ENCODE assay signal across 15 cellular contexts in the genomic region with DNA sequence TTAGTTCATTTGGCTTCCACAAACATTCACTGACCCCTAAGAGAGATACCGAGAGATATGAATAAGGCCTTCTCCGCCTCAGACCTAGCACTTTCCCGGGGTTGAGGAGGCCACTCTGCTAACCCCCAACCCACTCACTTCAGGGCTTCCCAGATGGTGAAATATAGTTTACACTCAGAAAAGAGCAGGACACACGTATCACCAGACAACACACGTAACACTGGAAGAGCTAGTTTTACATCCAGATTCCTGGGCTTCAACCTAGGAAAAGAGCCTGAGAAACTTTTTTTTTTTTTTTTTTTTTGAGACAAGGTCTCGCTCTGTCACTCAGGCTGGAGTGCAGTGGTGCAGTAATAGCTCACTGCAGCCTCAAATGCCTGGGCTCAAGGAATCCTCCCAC. TPM values are rescaled to one million over a fixed set of nuclear protein-coding genes. Genes with fewer than 3 reads are reported as not detected.
DNase-seq lines count a peak whose midpoint lies in the region; ATAC-seq and TF ChIP-seq lines count a peak whose summit lies in the region.
"Had no signal": no experiment of that assay in that cellular context is flagged by ENCODE, and none has a peak within 500 bp of the region (broad histone marks: within the 10 kb centered on the region; RNA-seq: fewer than 3 reads in every experiment).

No MANE protein-coding gene starts in this region.

- H3K4me3 Mint-ChIP-seq in WTC11 (no peak overlapping the region), endothelial cell (ENCODE audit: unreplicated experiment) (no peak overlapping the region), nephron progenitor cell (no peak overlapping the region)
- H3K4me3 Mint-ChIP-seq: CD8-positive, alpha-beta memory T cell had no signal

- no peaks in the 10 kb centered on the region for H3K36me3 Mint-ChIP-seq in WTC11
- H3K36me3 Mint-ChIP-seq in endothelial cell (ENCODE audit: low read depth, unreplicated experiment): no peaks in the 10 kb centered on the region
- no peaks in the 10 kb centered on the region for H3K36me3 Mint-ChIP-seq in nephron progenitor cell (ENCODE audit: low read depth)

- H3K27ac Mint-ChIP-seq in WTC11 (peak overlapping the region; percentile 87; the same call in 1 of the 2 replicates), endothelial cell (ENCODE audit: unreplicated experiment) (peak overlapping the region; percentile 43), nephron progenitor cell (peak overlapping the region; percentile 85)
- H3K27ac Mint-ChIP-seq: CD8-positive, alpha-beta memory T cell had no signal

- POLR2A ChIA-PET in HEK293 (lab: Yijun Ruan, JAX): interaction anchor here (0.7 to 0.9 kb wide), 2 partner anchors 9 to 16 kb away, joined by 3 to 5 read pairs; a partner anchor contains a TSS
- POLR2A ChIA-PET in WTC11 (lab: Charles Lee): no interaction called here

- TF ChIP-seq CTCF in HEK293 (tag by site-specific recombination; IDR thresholded peaks at IDR 0.05): no peak
- TF ChIP-seq CTCF in WTC11 (IDR thresholded peaks at IDR 0.05): no peak
- TF ChIP-seq CTCF in endothelial cell (IDR thresholded peaks at IDR 0.05; ENCODE audit: unreplicated experiment): no peak
- no peak for TF ChIP-seq CTCF in nephron progenitor cell (IDR thresholded peaks at IDR 0.05)

- H3K9me3 ChIP-seq in HEK293 (ENCODE audit: control insufficient read depth, insufficient read depth, low read depth, low read length): no peaks in the 10 kb centered on the region
- H3K9me3 ChIP-seq: BLaER1, Caco-2 had no signal

- H3K4me3 ChIP-seq in HEK293 (ENCODE audit: low read depth, low read length): no peak overlapping the region
- H3K4me3 ChIP-seq: BLaER1 had no signal

- H3K36me3 ChIP-seq in HEK293 (ENCODE audit: control insufficient read depth in 2 of 2, insufficient read depth in 1 of 2, low read length in 2 of 2): no peaks in the 10 kb centered on the region
- H3K36me3 ChIP-seq: BLaER1 had no signal

- CTCF ChIA-PET in HEK293 (lab: Yijun Ruan, JAX): interaction anchor here (1.0 to 1.6 kb wide), 2 partner anchors 9 to 33 kb away, joined by 3 to 4 read pairs; no protein-coding TSS in a partner anchor
- CTCF ChIA-PET in WTC11 (lab: Charles Lee): interaction anchor here (0.6 kb wide), 1 partner anchor 1719 kb away, joined by 3 read pairs; no protein-coding TSS in a partner anchor

- H3K27ac ChIP-seq in HEK293 (ENCODE audit: extremely low read depth, low read depth, low read length): no peak overlapping the region
- H3K27ac ChIP-seq: BLaER1 had no signal

- no peak for ATAC-seq in WTC11
- no peak for ATAC-seq in HG03432 (IDR thresholded peaks at IDR 0.05; ENCODE audit: unreplicated experiment)

- H3K4me1 Mint-ChIP-seq in WTC11 (peaks cover 38% of the 10 kb centered on the region), endothelial cell (ENCODE audit: unreplicated experiment) (peaks cover 37% of the 10 kb centered on the region), nephron progenitor cell (peaks cover 48% of the 10 kb centered on the region)
- H3K4me1 Mint-ChIP-seq: CD8-positive, alpha-beta memory T cell had no signal

- no peaks in the 10 kb centered on the region for H3K4me1 ChIP-seq in HEK293 (ENCODE audit: control insufficient read depth, insufficient read depth, low read length)
- H3K4me1 ChIP-seq: BLaER1 had no signal

- H3K9me3 Mint-ChIP-seq in WTC11 (no peaks in the 10 kb centered on the region), endothelial cell (ENCODE audit: unreplicated experiment) (no peaks in the 10 kb centered on the region), nephron progenitor cell (no peaks in the 10 kb centered on the region)

- H3K27me3 Mint-ChIP-seq in WTC11 (ENCODE audit: low read depth): peaks cover 3% of the 10 kb centered on the region
- H3K27me3 Mint-ChIP-seq in endothelial cell (ENCODE audit: unreplicated experiment): peaks cover 8% of the 10 kb centered on the region
- peaks cover 2% of the 10 kb centered on the region for H3K27me3 Mint-ChIP-seq in nephron progenitor cell (ENCODE audit: low read depth, poor library complexity)

- no peak for DNase-seq in WTC11 (ENCODE audit: low spot score)
- no peak for DNase-seq in endothelial cell (ENCODE audit: low spot score)
- no peak for DNase-seq in nephron progenitor cell
- no peak for DNase-seq in GDM1 (lab: John Stamatoyannopoulos, UW)
- no peak for DNase-seq in NCI-H1436 treated with DMSO at 0.1 percent for 48 hours (lab: John Stamatoyannopoulos, UW)
- DNase-seq: 8988T; AML-193; Caco-2; CD8-positive, alpha-beta memory T cell; DND-41; GF-D8; HCEC 1CT had no signal

TF ChIP-seq in HEK293, 187 proteins besides CTCF, POLR2A, EP300 and RAD21 (continues in another document):
- no peak for TF ChIP-seq ZNF24 (tag by site-specific recombination; IDR thresholded peaks at IDR 0.05)
- no peak for TF ChIP-seq OVOL3 (tag by site-specific recombination; IDR thresholded peaks at IDR 0.05)
- peak; percentile 77; the same call in 1 of the 2 replicates for TF ChIP-seq ZBTB20 (tag by site-specific recombination; IDR thresholded peaks at IDR 0.05)
- TF ChIP-seq HOXD13 (CRISPR knock-in tag; IDR thresholded peaks at IDR 0.05; ENCODE audit: borderline replicate concordance): no peak
- TF ChIP-seq, protein P1, sequence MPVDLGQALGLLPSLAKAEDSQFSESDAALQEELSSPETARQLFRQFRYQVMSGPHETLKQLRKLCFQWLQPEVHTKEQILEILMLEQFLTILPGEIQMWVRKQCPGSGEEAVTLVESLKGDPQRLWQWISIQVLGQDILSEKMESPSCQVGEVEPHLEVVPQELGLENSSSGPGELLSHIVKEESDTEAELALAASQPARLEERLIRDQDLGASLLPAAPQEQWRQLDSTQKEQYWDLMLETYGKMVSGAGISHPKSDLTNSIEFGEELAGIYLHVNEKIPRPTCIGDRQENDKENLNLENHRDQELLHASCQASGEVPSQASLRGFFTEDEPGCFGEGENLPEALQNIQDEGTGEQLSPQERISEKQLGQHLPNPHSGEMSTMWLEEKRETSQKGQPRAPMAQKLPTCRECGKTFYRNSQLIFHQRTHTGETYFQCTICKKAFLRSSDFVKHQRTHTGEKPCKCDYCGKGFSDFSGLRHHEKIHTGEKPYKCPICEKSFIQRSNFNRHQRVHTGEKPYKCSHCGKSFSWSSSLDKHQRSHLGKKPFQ (tag by site-specific recombination; IDR thresholded peaks at IDR 0.05): no peak
- TF ChIP-seq, protein P2, sequence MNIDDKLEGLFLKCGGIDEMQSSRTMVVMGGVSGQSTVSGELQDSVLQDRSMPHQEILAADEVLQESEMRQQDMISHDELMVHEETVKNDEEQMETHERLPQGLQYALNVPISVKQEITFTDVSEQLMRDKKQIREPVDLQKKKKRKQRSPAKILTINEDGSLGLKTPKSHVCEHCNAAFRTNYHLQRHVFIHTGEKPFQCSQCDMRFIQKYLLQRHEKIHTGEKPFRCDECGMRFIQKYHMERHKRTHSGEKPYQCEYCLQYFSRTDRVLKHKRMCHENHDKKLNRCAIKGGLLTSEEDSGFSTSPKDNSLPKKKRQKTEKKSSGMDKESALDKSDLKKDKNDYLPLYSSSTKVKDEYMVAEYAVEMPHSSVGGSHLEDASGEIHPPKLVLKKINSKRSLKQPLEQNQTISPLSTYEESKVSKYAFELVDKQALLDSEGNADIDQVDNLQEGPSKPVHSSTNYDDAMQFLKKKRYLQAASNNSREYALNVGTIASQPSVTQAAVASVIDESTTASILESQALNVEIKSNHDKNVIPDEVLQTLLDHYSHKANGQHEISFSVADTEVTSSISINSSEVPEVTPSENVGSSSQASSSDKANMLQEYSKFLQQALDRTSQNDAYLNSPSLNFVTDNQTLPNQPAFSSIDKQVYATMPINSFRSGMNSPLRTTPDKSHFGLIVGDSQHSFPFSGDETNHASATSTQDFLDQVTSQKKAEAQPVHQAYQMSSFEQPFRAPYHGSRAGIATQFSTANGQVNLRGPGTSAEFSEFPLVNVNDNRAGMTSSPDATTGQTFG (tag by site-specific recombination; IDR thresholded peaks at IDR 0.05; ENCODE audit: borderline replicate concordance): no peak

TF ChIP-seq in WTC11, 78 proteins besides CTCF, POLR2A, EP300 and RAD21:
- TF ChIP-seq CREB1 (CRISPR knock-in tag; IDR thresholded peaks at IDR 0.05) (no peak), FOXJ3 (CRISPR knock-in tag; IDR thresholded peaks at IDR 0.05; ENCODE audit: borderline replicate concordance) (no peak), ZNF263 (CRISPR knock-in tag; IDR thresholded peaks at IDR 0.05; ENCODE audit: low read depth) (no peak), NFATC4 (CRISPR knock-in tag; IDR thresholded peaks at IDR 0.05) (no peak), ETV6 (CRISPR knock-in tag; IDR thresholded peaks at IDR 0.05) (no peak), NR2C2 (CRISPR knock-in tag; IDR thresholded peaks at IDR 0.05) (no peak), ZNF219 (CRISPR knock-in tag; IDR thresholded peaks at IDR 0.05; ENCODE audit: borderline replicate concordance) (no peak), GABPB1 (CRISPR knock-in tag; IDR thresholded peaks at IDR 0.05) (no peak), TP53 (CRISPR knock-in tag; IDR thresholded peaks at IDR 0.05) (no peak), TCF7 (CRISPR knock-in tag; IDR thresholded peaks at IDR 0.05; ENCODE audit: low read depth) (no peak), TEAD4 (CRISPR knock-in tag; IDR thresholded peaks at IDR 0.05) (no peak), ZNF232 (CRISPR knock-in tag; IDR thresholded peaks at IDR 0.05) (no peak)
- TF ChIP-seq, protein P3, sequence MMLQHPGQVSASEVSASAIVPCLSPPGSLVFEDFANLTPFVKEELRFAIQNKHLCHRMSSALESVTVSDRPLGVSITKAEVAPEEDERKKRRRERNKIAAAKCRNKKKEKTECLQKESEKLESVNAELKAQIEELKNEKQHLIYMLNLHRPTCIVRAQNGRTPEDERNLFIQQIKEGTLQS (CRISPR knock-in tag; conservative IDR thresholded peaks at IDR 0.05): no peak
- TF ChIP-seq, protein P4, sequence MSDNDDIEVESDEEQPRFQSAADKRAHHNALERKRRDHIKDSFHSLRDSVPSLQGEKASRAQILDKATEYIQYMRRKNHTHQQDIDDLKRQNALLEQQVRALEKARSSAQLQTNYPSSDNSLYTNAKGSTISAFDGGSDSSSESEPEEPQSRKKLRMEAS (CRISPR knock-in tag; IDR thresholded peaks at IDR 0.05): no peak
- TF ChIP-seq, protein P5, sequence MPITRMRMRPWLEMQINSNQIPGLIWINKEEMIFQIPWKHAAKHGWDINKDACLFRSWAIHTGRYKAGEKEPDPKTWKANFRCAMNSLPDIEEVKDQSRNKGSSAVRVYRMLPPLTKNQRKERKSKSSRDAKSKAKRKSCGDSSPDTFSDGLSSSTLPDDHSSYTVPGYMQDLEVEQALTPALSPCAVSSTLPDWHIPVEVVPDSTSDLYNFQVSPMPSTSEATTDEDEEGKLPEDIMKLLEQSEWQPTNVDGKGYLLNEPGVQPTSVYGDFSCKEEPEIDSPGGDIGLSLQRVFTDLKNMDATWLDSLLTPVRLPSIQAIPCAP (CRISPR knock-in tag; IDR thresholded peaks at IDR 0.05): no peak

RNA-seq across cellular contexts. Expression of a gene that starts 15.2 kb away (rescaled TPM):
- total RNA-seq in WTC11 (2021) (58.1 to 65.5 TPM (median 59.1 TPM) in 3 replicates), endothelial cell (ENCODE audit: unreplicated experiment) (64.5 TPM)
